Comparison of ENCODE assay signal across 18 cellular contexts in the genomic region with DNA sequence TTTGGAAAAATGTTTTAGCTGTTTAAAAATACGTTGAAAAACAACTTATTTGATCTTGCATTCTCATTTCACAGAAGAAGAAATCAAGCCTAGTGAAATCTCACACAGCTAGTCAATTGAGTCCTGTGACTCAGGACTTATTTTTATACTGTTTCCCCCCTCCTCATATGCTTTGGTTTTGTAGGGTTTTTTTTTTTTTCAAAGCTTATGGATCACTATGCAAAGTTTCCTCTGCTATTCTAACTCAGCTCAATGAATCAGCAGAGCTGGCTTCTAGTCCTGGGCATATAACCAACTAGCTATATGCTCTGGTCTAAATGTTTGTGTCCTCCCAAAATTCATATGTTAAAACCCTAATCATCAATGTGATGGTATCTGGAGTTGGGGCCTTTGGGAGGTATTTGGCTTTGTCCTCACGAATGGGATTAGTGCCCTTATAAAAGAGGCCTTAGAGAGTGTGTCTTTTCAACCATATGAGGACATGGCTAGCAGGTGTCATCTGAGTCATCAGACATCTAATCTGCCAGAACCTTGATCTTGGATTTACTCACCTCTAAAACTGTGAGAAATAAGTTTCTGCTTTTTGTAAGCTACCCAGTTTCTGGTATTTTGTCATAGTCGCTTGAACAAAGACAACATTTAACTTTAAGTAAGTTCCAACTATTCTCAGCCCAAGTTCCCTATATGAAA.
DNase-seq lines count a peak whose midpoint lies in the region; ATAC-seq, FAIRE-seq and TF ChIP-seq lines count a peak whose summit lies in the region.
"Had no signal": no experiment of that assay in that cellular context is flagged by ENCODE, and none has a peak within 500 bp of the region (broad histone marks: within the 10 kb centered on the region; RNA-seq: fewer than 3 reads in every experiment).

No MANE protein-coding gene starts in this region.

- H3K27me3 ChIP-seq in psoas muscle (ENCODE audit: insufficient read depth in 3 of 3, low read length in 2 of 3): no peaks in the 10 kb centered on the region
- H3K27me3 ChIP-seq: upper lobe of right lung had no signal

- CTCF ChIA-PET in OCI-LY7 (lab: Charles Lee; ENCODE audit: unreplicated experiment): no interaction called here

- no peaks in the 10 kb centered on the region for H3K36me3 ChIP-seq in psoas muscle (ENCODE audit: insufficient read depth in 1 of 2, low read depth in 1 of 2)
- no peaks in the 10 kb centered on the region for H3K36me3 ChIP-seq in OCI-LY7 (ENCODE audit: insufficient read depth, low read length)
- H3K36me3 ChIP-seq: upper lobe of right lung had no signal

- 57 to 63% (median 58%) methylated on average over 3 of the region's 3 CpGs for WGBS in psoas muscle, 3 donors

- H3K4me2 ChIP-seq in OCI-LY7 (ENCODE audit: low read length): no peak overlapping the region

- intact Hi-C loops in psoas muscle (cut with DNase I): no loop called here
- intact Hi-C loops in OCI-LY7 (cut with micrococcal nuclease; ENCODE audit: unreplicated experiment): no loop called here

- TF ChIP-seq CTCF in psoas muscle (IDR thresholded peaks at IDR 0.05): no peak
- TF ChIP-seq CTCF in OCI-LY7 (conservative IDR thresholded peaks at IDR 0.05; ENCODE audit: low read length): no peak

- DNase-seq in GM12892 (ENCODE audit: insufficient read length): no peak
- DNase-seq in psoas muscle: no peak
- DNase-seq in activated CD4-positive, alpha-beta T cell treated with anti-CD3 and anti-CD28 coated beads, Interleukin-2, amount 50 U/mL, for 1 hour: no peak
- no peak for DNase-seq in cerebellar cortex (ENCODE audit: low spot score)
- DNase-seq in OCI-LY7 (ENCODE audit: low spot score): no peak
- DNase-seq: activated CD8-positive, alpha-beta memory T cell treated with anti-CD3 and anti-CD28 coated beads, Interleukin-2, amount 50 U/mL, for 48 hours; cortex of kidney; mesenchymal stem cell; NCI-H1694; NCI-H748 treated with DMSO at 0.1 percent for 48 hours; SHP77 treated with DMSO at 0.1 percent for 48 hours; stimulated activated CD8-positive, alpha-beta memory T cell treated with anti-CD3 and anti-CD28 coated beads, Interleukin-4, amount 100 ng/mL, for 48 hours; upper lobe of right lung had no signal

- peak; percentile 72 for ATAC-seq in GM19452 (IDR thresholded peaks at IDR 0.05; ENCODE audit: unreplicated experiment)
- peak; percentile 74 for ATAC-seq in HG02840 (IDR thresholded peaks at IDR 0.05; ENCODE audit: low FRiP score, unreplicated experiment)
- ATAC-seq in HG03439 (IDR thresholded peaks at IDR 0.05; ENCODE audit: unreplicated experiment): peak; percentile 76
- ATAC-seq in psoas muscle: no peak
- ATAC-seq: HCT116, upper lobe of right lung had no signal

- FAIRE-seq in GM12892 (lab: Jason Lieb, UNC): peak; percentile 76
- FAIRE-seq: D721Med had no signal

- TF ChIP-seq POLR2A in GM12892 (IDR thresholded peaks at IDR 0.05; ENCODE audit: low read depth, low read length): no peak

- no peaks in the 10 kb centered on the region for H3K9me2 ChIP-seq in OCI-LY7 (ENCODE audit: insufficient read depth, low read length)

- no TSS peak for BruUV-seq in OCI-LY7 (replicated peaks; lab: Mats Ljungman, UMichigan)

- no peaks in the 10 kb centered on the region for H3K79me2 ChIP-seq in OCI-LY7 (ENCODE audit: insufficient read depth, low read depth, low read length)

- H3K27ac ChIP-seq in psoas muscle (no peak overlapping the region), OCI-LY7 (ENCODE audit: low read depth, low read length, poor library complexity, severe bottlenecking) (no peak overlapping the region)
- H3K27ac ChIP-seq: upper lobe of right lung had no signal

- H3K9me3 ChIP-seq in psoas muscle: no peaks in the 10 kb centered on the region
- no peaks in the 10 kb centered on the region for H3K9me3 ChIP-seq in OCI-LY7 (ENCODE audit: low read length)
- H3K9me3 ChIP-seq: upper lobe of right lung had no signal

- no peaks in the 10 kb centered on the region for H4K20me1 ChIP-seq in OCI-LY7 (ENCODE audit: insufficient read depth, low read length)

- H3K4me3 ChIP-seq in psoas muscle (no peak overlapping the region), OCI-LY7 (ENCODE audit: low read depth, low read length, poor library complexity, severe bottlenecking) (no peak overlapping the region)
- H3K4me3 ChIP-seq: upper lobe of right lung had no signal

- no peak overlapping the region for H2AFZ ChIP-seq in OCI-LY7 (ENCODE audit: low read length)

- POLR2A ChIA-PET in OCI-LY7 (lab: Charles Lee): interaction anchor here (0.6 kb wide), 1 partner anchor 1411 kb away, joined by 3 read pairs; no protein-coding TSS in a partner anchor

- H3K4me1 ChIP-seq in psoas muscle (no peaks in the 10 kb centered on the region), OCI-LY7 (ENCODE audit: insufficient read depth, low read length, poor library complexity, severe bottlenecking) (peaks cover 2% of the 10 kb centered on the region)
- H3K4me1 ChIP-seq: upper lobe of right lung had no signal

Comparison
In these comparisons a context has a peak if more than half of its experiments do, and no peak if none do; other contexts are left out.
1. ATAC-seq: peak in GM19452 (single experiment), HG02840 (single experiment) and HG03439 (single experiment); none in psoas muscle (0 of 4).